19 cellular contexts compared by ENCODE assay signal in genomic region chr1:193335797-193336428, GRCh38.
DNase-seq lines count a peak whose midpoint lies in the region; ATAC-seq and TF ChIP-seq lines count a peak whose summit lies in the region.
"Had no signal": no experiment of that assay in that cellular context is flagged by ENCODE, and none has a peak within 500 bp of the region (broad histone marks: within the 10 kb centered on the region; RNA-seq: fewer than 3 reads in every experiment).

No MANE protein-coding gene starts in this region.

- H3K36me3 ChIP-seq in SJCRH30 (no peaks in the 10 kb centered on the region), gastrocnemius medialis (no peaks in the 10 kb centered on the region)
- H3K36me3 ChIP-seq: BLaER1 had no signal

- no peaks in the 10 kb centered on the region for H3K9me3 ChIP-seq in SJCRH30 (replicated peaks)
- peaks cover 0 to 7% (median 2%) of the 10 kb centered on the region in 3 donors for H3K9me3 ChIP-seq in gastrocnemius medialis

- H3K36me3 Mint-ChIP-seq in nephron (ENCODE audit: low read depth) (peaks cover 9% of the 10 kb centered on the region), immature natural killer cell (peaks cover 5 to 10% (median 8%) of the 10 kb centered on the region in 3 donors)

- TF ChIP-seq POLR2A in gastrocnemius medialis (IDR thresholded peaks at IDR 0.05), result no peak

- ATAC-seq in gastrocnemius medialis, result no peak
- no peak for ATAC-seq in HG03097 (IDR thresholded peaks at IDR 0.05; ENCODE audit: low FRiP score, unreplicated experiment)
- ATAC-seq: T-helper 17 cell had no signal

- H3K4me1 ChIP-seq in SJCRH30 (peaks cover 14% of the 10 kb centered on the region), gastrocnemius medialis (no peaks in the 10 kb centered on the region)
- H3K4me1 ChIP-seq: BLaER1 had no signal

- H3K4me1 Mint-ChIP-seq in nephron (peaks cover 31% of the 10 kb centered on the region), immature natural killer cell (no peaks in the 10 kb centered on the region)
- H3K4me1 Mint-ChIP-seq: T-helper 17 cell had no signal

- H3K27ac ChIP-seq in SJCRH30 (peak overlapping the region; percentile 42), gastrocnemius medialis (no peak overlapping the region)
- H3K27ac ChIP-seq: BLaER1, skin epidermis had no signal

- TF ChIP-seq CTCF in fibroblast of mammary gland (conservative IDR thresholded peaks at IDR 0.05; ENCODE audit: control insufficient read depth, insufficient read depth, low read depth, low read length) (no peak), nephron (IDR thresholded peaks at IDR 0.05; ENCODE audit: unreplicated experiment in 3 of 3) (no peak), gastrocnemius medialis (IDR thresholded peaks at IDR 0.05 in 4 of 5, conservative IDR thresholded peaks at IDR 0.05 in 1 of 5) (no peak)

- no peaks in the 10 kb centered on the region for H3K27me3 ChIP-seq in SJCRH30
- H3K27me3 ChIP-seq in gastrocnemius medialis, result no peaks in the 10 kb centered on the region
- H3K27me3 ChIP-seq: BLaER1 had no signal

- H3K4me3 Mint-ChIP-seq in nephron (no peak overlapping the region), immature natural killer cell (no peak overlapping the region)
- H3K4me3 Mint-ChIP-seq: T-helper 17 cell had no signal

- no peak overlapping the region for H3K4me3 ChIP-seq in SJCRH30
- no peak overlapping the region for H3K4me3 ChIP-seq in fibroblast of mammary gland (ENCODE audit: control insufficient read depth, low read depth, low read length)
- no peak overlapping the region for H3K4me3 ChIP-seq in gastrocnemius medialis
- H3K4me3 ChIP-seq: BLaER1, skin epidermis had no signal

- in situ Hi-C loops in gastrocnemius medialis (cut with MboI; ENCODE audit: low sequenced_read_pairs in 4 of 4), result no loop called here

- H3K27me3 Mint-ChIP-seq in nephron (ENCODE audit: low read depth) (no peaks in the 10 kb centered on the region), immature natural killer cell (ENCODE audit: low read depth in 3 of 3) (peaks cover 0 to 3% (median 3%) of the 10 kb centered on the region in 3 donors)
- H3K27me3 Mint-ChIP-seq: T-helper 17 cell had no signal

- H3K27ac Mint-ChIP-seq in nephron (peak overlapping the region; percentile 28 to 76 (median 29)), immature natural killer cell (no peak overlapping the region)
- H3K27ac Mint-ChIP-seq: T-helper 17 cell had no signal

- intact Hi-C loops in gastrocnemius medialis (cut with DNase I; ENCODE audit: low total_unique reads), result no loop called here

- H3K9me3 Mint-ChIP-seq in nephron, result peaks cover 29% of the 10 kb centered on the region
- H3K9me3 Mint-ChIP-seq in immature natural killer cell, result peaks cover 6 to 30% (median 23%) of the 10 kb centered on the region in 6 donors

- DNase-seq in Ammon's horn (ENCODE audit: low spot score) (peak; percentile 8), SJCRH30 (peak; percentile 33 to 34), fibroblast of mammary gland (ENCODE audit: low read depth) (peak; percentile 31), immature natural killer cell (no peak), DMS53 treated with DMSO at 0.1 percent for 48 hours (lab: John Stamatoyannopoulos, UW; ENCODE audit: unreplicated experiment) (no peak), gastrocnemius medialis (no peak)
- DNase-seq: activated CD4-positive, CD25-positive, alpha-beta regulatory T cell treated with anti-CD3 and anti-CD28 coated beads, Interleukin-2, amount 50 U/mL, for 72 hours; activated naive CD4-positive, alpha-beta T cell; central memory CD4-positive, alpha-beta T cell; DMS79; mammary epithelial cell; NCI-H187; NCI-H69; occipital lobe; T-helper 17 cell had no signal

Comparison
In these comparisons a context has a peak if more than half of its experiments do, and no peak if none do; other contexts are left out.
1. DNase-seq: peak in Ammon's horn (single experiment), SJCRH30 (2 of 2) and fibroblast of mammary gland (single experiment); none in immature natural killer cell (0 of 3), DMS53 treated with DMSO at 0.1 percent for 48 hours (single experiment) and gastrocnemius medialis (0 of 2).
2. H3K27ac Mint-ChIP-seq: peak in nephron (3 of 3); none in immature natural killer cell (0 of 6).